In genomic region chr3:31132132-31132769, GRCh38 we compare ENCODE assay signal across 8 cellular contexts.
DNase-seq lines count a peak whose midpoint lies in the region; ATAC-seq, FAIRE-seq and TF ChIP-seq lines count a peak whose summit lies in the region.

No MANE protein-coding gene starts in this region.

- H3K9ac ChIP-seq in mesendoderm (ENCODE audit: low read length) = no peak overlapping the region

- no peak overlapping the region for H3K18ac ChIP-seq in mesendoderm (ENCODE audit: low read length)

- H2BK15ac ChIP-seq in mesendoderm (replicated peaks; ENCODE audit: low read depth) = no peak overlapping the region

- no peak overlapping the region for H3K4ac ChIP-seq in mesendoderm (ENCODE audit: low read depth, low read length)

- H2AK5ac ChIP-seq in mesendoderm (ENCODE audit: low read length) = no peak overlapping the region

- DNase-seq in NCI-H1092 treated with DMSO at 0.1 percent for 48 hours (lab: John Stamatoyannopoulos, UW) (peak; percentile 13), NCI-H1092 (lab: John Stamatoyannopoulos, UW) (no peak), LoVo (ENCODE audit: low spot score) (peak; percentile 37), bronchial epithelial cell (ENCODE audit: low read depth) (peak; percentile 66), mesendoderm (peak; percentile 70), caudate nucleus (lab: John Stamatoyannopoulos, UW) (no peak), NCI-H2107 treated with DMSO at 0.1 percent for 48 hours (lab: John Stamatoyannopoulos, UW; ENCODE audit: unreplicated experiment) (no peak)

- H3K23ac ChIP-seq in mesendoderm (ENCODE audit: low read length) = no peak overlapping the region

- TF ChIP-seq CTCF in bronchial epithelial cell (IDR thresholded peaks at IDR 0.05; ENCODE audit: insufficient read depth, low read length, severe bottlenecking) = peak; percentile 54

- H3K4me3 ChIP-seq in bronchial epithelial cell (ENCODE audit: low read depth, low read length) (no peak overlapping the region), mesendoderm (ENCODE audit: low read length) (no peak overlapping the region)

- no peak overlapping the region for H2BK5ac ChIP-seq in mesendoderm (ENCODE audit: low read length)

- WGBS in mesendoderm (ENCODE audit: extremely low coverage, insufficient coverage, low lambda C conversion rate) = no CpG with 5 or more reads among the region's 2 CpGs

- no peak overlapping the region for H2BK120ac ChIP-seq in mesendoderm (ENCODE audit: low read depth, low read length)

- H3K27ac ChIP-seq in mesendoderm (ENCODE audit: low read depth, low read length) (no peak overlapping the region), caudate nucleus (ENCODE audit: low read depth, low read length) (no peak overlapping the region)

- H3K79me2 ChIP-seq in mesendoderm (ENCODE audit: control insufficient read depth, insufficient read depth, low read length) = no peaks in the 10 kb centered on the region

- no peak overlapping the region for H3K56ac ChIP-seq in mesendoderm (ENCODE audit: low read length)

- H3K27me3 ChIP-seq in bronchial epithelial cell (ENCODE audit: control insufficient read depth, insufficient read depth, low read length) = no peaks in the 10 kb centered on the region
- H3K27me3 ChIP-seq in mesendoderm (ENCODE audit: insufficient read depth, low read length, poor library complexity) = no peaks in the 10 kb centered on the region

- no peak overlapping the region for H4K8ac ChIP-seq in mesendoderm (ENCODE audit: low read depth, low read length)

- H3K4me2 ChIP-seq in mesendoderm (ENCODE audit: low read length) = no peak overlapping the region

- peak; percentile 55 for ATAC-seq in GM21717 (IDR thresholded peaks at IDR 0.05; ENCODE audit: unreplicated experiment)

- H4K5ac ChIP-seq in mesendoderm (ENCODE audit: low read length) = no peak overlapping the region

- no peak for FAIRE-seq in bronchial epithelial cell (lab: Jason Lieb, UNC)

- H3K4me1 ChIP-seq in mesendoderm (ENCODE audit: control insufficient read depth, low read depth, low read length) = no peaks in the 10 kb centered on the region

- H3K36me3 ChIP-seq in bronchial epithelial cell (ENCODE audit: control insufficient read depth, insufficient read depth, low read length) = no peaks in the 10 kb centered on the region
- no peaks in the 10 kb centered on the region for H3K36me3 ChIP-seq in mesendoderm (ENCODE audit: control insufficient read depth, insufficient read depth, low read length)

- no peaks in the 10 kb centered on the region for H3K79me1 ChIP-seq in mesendoderm (ENCODE audit: low read length)

Comparison
In these comparisons a context has a peak if more than half of its experiments do, and no peak if none do; other contexts are left out.
1. DNase-seq: peak in NCI-H1092 treated with DMSO at 0.1 percent for 48 hours (single experiment), LoVo (single experiment), bronchial epithelial cell (single experiment) and mesendoderm (single experiment); none in NCI-H1092 (single experiment), caudate nucleus (0 of 61) and NCI-H2107 treated with DMSO at 0.1 percent for 48 hours (single experiment).